In the genomic region with DNA sequence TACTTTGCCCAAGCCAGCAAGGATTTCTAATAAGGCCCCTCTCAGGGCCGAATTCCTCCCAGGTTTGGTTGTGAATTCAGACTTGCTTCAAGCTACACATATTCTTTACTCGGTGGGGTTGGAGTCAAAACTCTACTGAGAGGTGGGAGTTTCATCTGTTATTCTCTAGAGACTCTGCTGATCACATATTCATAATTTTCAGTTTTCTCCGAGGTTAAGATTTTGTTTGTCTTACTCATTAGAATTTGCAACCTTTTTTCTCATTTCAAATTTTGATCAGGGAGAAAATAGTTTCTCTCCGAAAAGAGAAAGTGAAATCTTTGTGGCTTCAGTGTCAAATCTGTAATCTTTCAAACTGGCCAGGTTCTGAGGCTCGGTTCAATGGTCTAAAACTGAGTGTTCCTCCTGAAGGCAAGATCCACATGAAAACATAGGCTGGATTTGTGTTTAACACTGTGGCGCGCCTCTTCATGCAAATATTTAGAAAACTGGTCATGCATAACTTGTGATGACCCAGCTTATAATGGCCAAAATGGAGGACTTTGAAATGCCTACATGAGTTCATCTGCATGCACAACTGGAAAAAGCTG, we compare ENCODE assay signal across 1 cellular context.
TF ChIP-seq lines count a peak whose summit lies in the region.

No MANE protein-coding gene starts in this region.

TF ChIP-seq in HCT116, 20 proteins besides CTCF, POLR2A, EP300 and RAD21 (continued from another document):
- TF ChIP-seq REST (IDR thresholded peaks at IDR 0.05; ENCODE audit: low read depth) (no peak), ELF1 (IDR thresholded peaks at IDR 0.05; ENCODE audit: borderline replicate concordance, low read depth) (no peak), TCF7L2 (IDR thresholded peaks at IDR 0.05; ENCODE audit: borderline replicate concordance, extremely low read depth, insufficient read depth, insufficient read length) (no peak), EGR1 (IDR thresholded peaks at IDR 0.05; ENCODE audit: low read depth) (no peak)
